ENCODE assay signal across 11 cellular contexts in genomic region chr11:6613496-6613895, GRCh38. TPM values are rescaled to one million over a fixed set of nuclear protein-coding genes. Genes with fewer than 3 reads are reported as not detected.
A peak's percentile ranks its signal among the peaks of the same experiment; 100 is the strongest.
DNase-seq lines count a peak whose midpoint lies in the region; FAIRE-seq and TF ChIP-seq lines count a peak whose summit lies in the region.
"Had no signal": no experiment of that assay in that cellular context is flagged by ENCODE, and none has a peak within 500 bp of the region (broad histone marks: within the 10 kb centered on the region; RNA-seq: fewer than 3 reads in every experiment).

No MANE protein-coding gene starts in this region.

- H3K9me3 Mint-ChIP-seq in astrocyte (ENCODE audit: unreplicated experiment), result no peaks in the 10 kb centered on the region
- H3K9me3 Mint-ChIP-seq: activated T-cell treated with anti-CD3 and anti-CD28 coated beads, Interleukin-2, amount 50 U/mL, for 72 hours; effector memory CD8-positive, alpha-beta T cell had no signal

- H3K79me2 ChIP-seq in astrocyte (ENCODE audit: insufficient read depth, low read length), result peaks cover 44% of the 10 kb centered on the region

- no peak for FAIRE-seq in astrocyte (lab: Jason Lieb, UNC)

- H3K9me3 ChIP-seq in HUES64 (ENCODE audit: insufficient read depth, low read depth, low read length), result no peaks in the 10 kb centered on the region
- no peaks in the 10 kb centered on the region for H3K9me3 ChIP-seq in astrocyte (ENCODE audit: insufficient read depth, low read depth, low read length)
- no peaks in the 10 kb centered on the region for H3K9me3 ChIP-seq in mucosa of rectum (ENCODE audit: control insufficient read depth in 2 of 2, low read length in 2 of 2)
- no peaks in the 10 kb centered on the region for H3K9me3 ChIP-seq in tibial artery
- H3K9me3 ChIP-seq: ovary had no signal

- intact Hi-C loops in tibial artery (cut with DNase I; ENCODE audit: low total_unique reads), result loop anchor here (5.0 kb wide), 1 partner anchor 44 kb away; the partner anchor contains the start of gene DCHS1

- peaks cover 29% of the 10 kb centered on the region for H3K4me1 Mint-ChIP-seq in astrocyte (ENCODE audit: low read depth, unreplicated experiment)

- H3K36me3 ChIP-seq in HUES64 (ENCODE audit: insufficient read depth, low read length), result peaks cover 48% of the 10 kb centered on the region
- H3K36me3 ChIP-seq in astrocyte (ENCODE audit: insufficient read depth, low read length), result peaks cover 25% of the 10 kb centered on the region
- peaks cover 36 to 52% of the 10 kb centered on the region in 2 donors for H3K36me3 ChIP-seq in mucosa of rectum (ENCODE audit: control insufficient read depth in 2 of 2, insufficient read depth in 2 of 2, low read length in 2 of 2)
- H3K36me3 ChIP-seq in tibial artery, result peaks cover 38 to 61% (median 43%) of the 10 kb centered on the region in 3 donors
- H3K36me3 ChIP-seq: ovary had no signal

- H3K4me2 ChIP-seq in astrocyte (ENCODE audit: low read length), result peak overlapping the region; percentile 89

- H3K4me1 ChIP-seq in HUES64 (ENCODE audit: insufficient read depth, low read length), result peaks cover 15% of the 10 kb centered on the region; the same call in 1 of the 2 replicates
- peaks cover 52% of the 10 kb centered on the region for H3K4me1 ChIP-seq in astrocyte (ENCODE audit: insufficient read depth, low read length)
- H3K4me1 ChIP-seq in mucosa of rectum (ENCODE audit: control insufficient read depth in 2 of 2, insufficient read depth in 2 of 2, low read length in 2 of 2), result peaks cover 34 to 38% of the 10 kb centered on the region in 2 donors
- peaks cover 0 to 60% (median 45%) of the 10 kb centered on the region in 4 donors for H3K4me1 ChIP-seq in tibial artery

- H3K27me3 Mint-ChIP-seq in astrocyte (ENCODE audit: low read depth, unreplicated experiment), result no peaks in the 10 kb centered on the region
- H3K27me3 Mint-ChIP-seq: effector memory CD8-positive, alpha-beta T cell had no signal

- peaks cover 13% of the 10 kb centered on the region for H4K20me1 ChIP-seq in astrocyte (ENCODE audit: insufficient read depth, low read length)

- WGBS in HUES64, result 90% methylated on average over 3 of the region's 3 CpGs

- H3K9ac ChIP-seq in HUES64 (ENCODE audit: low read depth, low read length) (no peak overlapping the region), astrocyte (ENCODE audit: low read length) (no peak overlapping the region), mucosa of rectum (ENCODE audit: low read depth in 1 of 2, low read length in 2 of 2) (peak overlapping the region in 1 of 2 donors; percentile 100)

- H3K36me3 Mint-ChIP-seq in astrocyte (ENCODE audit: low read depth, unreplicated experiment), result peaks cover 27% of the 10 kb centered on the region

- H3K27ac Mint-ChIP-seq in astrocyte (ENCODE audit: unreplicated experiment), result no peak overlapping the region
- H3K27ac Mint-ChIP-seq: activated T-cell treated with anti-CD3 and anti-CD28 coated beads, Interleukin-2, amount 50 U/mL, for 72 hours; effector memory CD8-positive, alpha-beta T cell had no signal

- DNase-seq in astrocyte (ENCODE audit: low read depth), result no peak
- no peak for DNase-seq in tibial artery
- no peak for DNase-seq in activated gamma-delta T cell treated with Interleukin-2 at 50 U/mL for 16 hours
- DNase-seq in KG1 (lab: John Stamatoyannopoulos, UW), result no peak
- DNase-seq in GM19240 (ENCODE audit: insufficient read length, low spot score), result no peak
- DNase-seq: activated T-cell treated with anti-CD3 and anti-CD28 coated beads, Interleukin-2, amount 50 U/mL, for 72 hours; effector memory CD8-positive, alpha-beta T cell; KBM-7 had no signal

- TF ChIP-seq CTCF in astrocyte (IDR thresholded peaks at IDR 0.05; ENCODE audit: insufficient read depth, low read depth, low read length) (no peak), tibial artery (IDR thresholded peaks at IDR 0.05) (no peak)

- no peak overlapping the region for H3K27ac ChIP-seq in HUES64 (ENCODE audit: low read depth, low read length)
- no peak overlapping the region for H3K27ac ChIP-seq in astrocyte (ENCODE audit: low read depth, low read length)
- peak overlapping the region; percentile 100 for H3K27ac ChIP-seq in mucosa of rectum (ENCODE audit: low read depth in 2 of 2, low read length in 2 of 2)
- peak overlapping the region; percentile 95 to 98 for H3K27ac ChIP-seq in tibial artery

- H2AFZ ChIP-seq in astrocyte (ENCODE audit: low read depth, low read length), result no peak overlapping the region

- H3K27me3 ChIP-seq in HUES64 (ENCODE audit: insufficient read depth, low read length) (no peaks in the 10 kb centered on the region), astrocyte (ENCODE audit: insufficient read depth, low read length) (no peaks in the 10 kb centered on the region), mucosa of rectum (ENCODE audit: control insufficient read depth in 2 of 2, insufficient read depth in 2 of 2, low read length in 2 of 2) (no peaks in the 10 kb centered on the region), tibial artery (no peaks in the 10 kb centered on the region)
- H3K27me3 ChIP-seq: ovary had no signal

- H3K4me3 Mint-ChIP-seq in astrocyte (ENCODE audit: unreplicated experiment), result no peak overlapping the region
- H3K4me3 Mint-ChIP-seq: activated T-cell treated with anti-CD3 and anti-CD28 coated beads, Interleukin-2, amount 50 U/mL, for 72 hours; effector memory CD8-positive, alpha-beta T cell had no signal

- peak overlapping the region; percentile 88; the same call in 1 of the 2 replicates for H3K4me3 ChIP-seq in HUES64 (ENCODE audit: low read length)
- no peak overlapping the region for H3K4me3 ChIP-seq in astrocyte (ENCODE audit: insufficient read depth, low read depth, low read length)
- H3K4me3 ChIP-seq in mucosa of rectum (ENCODE audit: low read length in 2 of 2), result peak overlapping the region in 1 of 2 donors; percentile 94
- peak overlapping the region in 1 of 2 donors; percentile 82 for H3K4me3 ChIP-seq in tibial artery

RNA-seq across cellular contexts. Expression of gene TAF10, which starts 1.5 kb away (rescaled TPM):
- 201 TPM for polyA plus RNA-seq in HUES64 (2013, experiment 1 of 2)
- 239 TPM for polyA plus RNA-seq in HUES64 (2013, experiment 2 of 2)
- total RNA-seq in astrocyte, result 111 and 113 TPM in 2 replicates

RNA-seq across cellular contexts. Expression of gene TPP1, which starts 5.7 kb away (rescaled TPM):
- polyA plus RNA-seq in HUES64 (2013, experiment 1 of 2), result 23.6 TPM
- polyA plus RNA-seq in HUES64 (2013, experiment 2 of 2), result 32.1 TPM
- 43.4 and 58.3 TPM in 2 replicates for total RNA-seq in astrocyte

RNA-seq across cellular contexts. Expression of gene ILK, which starts 9.9 kb away (rescaled TPM):
- 79.5 TPM for polyA plus RNA-seq in HUES64 (2013, experiment 1 of 2)
- polyA plus RNA-seq in HUES64 (2013, experiment 2 of 2), result 86.9 TPM
- 209 and 218 TPM in 2 replicates for total RNA-seq in astrocyte

RNA-seq across cellular contexts. Expression of gene RRP8, which starts 10.1 kb away (rescaled TPM):
- 9.0 TPM for polyA plus RNA-seq in HUES64 (2013, experiment 1 of 2)
- polyA plus RNA-seq in HUES64 (2013, experiment 2 of 2), result 9.4 TPM
- 23.9 and 25.8 TPM in 2 replicates for total RNA-seq in astrocyte

RNA-seq across cellular contexts. Expression of gene DCHS1, which starts 42.1 kb away (rescaled TPM):
- polyA plus RNA-seq in HUES64 (2013, experiment 1 of 2), result 11.9 TPM
- 14.3 TPM for polyA plus RNA-seq in HUES64 (2013, experiment 2 of 2)
- 7.7 and 8.4 TPM in 2 replicates for total RNA-seq in astrocyte

Comparison
In these comparisons a context has a peak if more than half of its experiments do, and no peak if none do; other contexts are left out.
1. H3K27ac ChIP-seq: peak in mucosa of rectum (2 of 2) and tibial artery (2 of 2); none in HUES64 (single experiment) and astrocyte (single experiment).